In genomic region chr7:15130666-15131541, GRCh38 we compare ENCODE assay signal across 18 cellular contexts.
DNase-seq lines count a peak whose midpoint lies in the region; ATAC-seq, FAIRE-seq and TF ChIP-seq lines count a peak whose summit lies in the region.
"Had no signal": no experiment of that assay in that cellular context is flagged by ENCODE, and none has a peak within 500 bp of the region (broad histone marks: within the 10 kb centered on the region; RNA-seq: fewer than 3 reads in every experiment).

No MANE protein-coding gene starts in this region.

- H4K20me1 ChIP-seq in PC-3 (ENCODE audit: low read length) (no peaks in the 10 kb centered on the region), endothelial cell of umbilical vein (replicated peaks; ENCODE audit: control insufficient read depth, extremely low read depth, insufficient read depth, low read length) (no peaks in the 10 kb centered on the region)

- H3K27ac Mint-ChIP-seq in CD4-positive, alpha-beta memory T cell, result no peak overlapping the region
- no peak overlapping the region for H3K27ac Mint-ChIP-seq in CD8-positive, alpha-beta T cell
- H3K27ac Mint-ChIP-seq: IgD-negative memory B cell had no signal

- DNase-seq in GM03348 (ENCODE audit: low spot score), result peak; percentile 50
- peak; percentile 80 for DNase-seq in PC-3
- DNase-seq in endothelial cell of umbilical vein (ENCODE audit: low read depth, low spot score), result peak; percentile 86
- peak; percentile 44 for DNase-seq in non-pigmented ciliary epithelial cell (ENCODE audit: low read depth)
- no peak for DNase-seq in CD4-positive, alpha-beta memory T cell
- no peak for DNase-seq in putamen (ENCODE audit: low spot score)
- no peak for DNase-seq in CD8-positive, alpha-beta T cell
- DNase-seq in GM20000 (ENCODE audit: low spot score), result no peak
- DNase-seq: activated CD4-positive, alpha-beta T cell treated with anti-CD3 and anti-CD28 coated beads, Interleukin-2, amount 50 U/mL, for 4 hours; activated gamma-delta T cell treated with Interleukin-2 at 50 U/mL for 16 hours; DMS 273 treated with DMSO at 0.1 percent for 48 hours; gastrocnemius medialis; left ventricle myocardium superior; NCI-H1930; thyroid gland had no signal

- H3K79me2 ChIP-seq in PC-3 (ENCODE audit: low read length) (no peaks in the 10 kb centered on the region), endothelial cell of umbilical vein (ENCODE audit: control insufficient read depth, insufficient read depth, low read length) (no peaks in the 10 kb centered on the region)

- H3K4me3 Mint-ChIP-seq in CD4-positive, alpha-beta memory T cell, result no peak overlapping the region
- H3K4me3 Mint-ChIP-seq in CD8-positive, alpha-beta T cell, result no peak overlapping the region
- H3K4me3 Mint-ChIP-seq: IgD-negative memory B cell had no signal

- no peaks in the 10 kb centered on the region for H3K27me3 Mint-ChIP-seq in CD4-positive, alpha-beta memory T cell
- no peaks in the 10 kb centered on the region for H3K27me3 Mint-ChIP-seq in CD8-positive, alpha-beta T cell (ENCODE audit: low read depth)
- H3K27me3 Mint-ChIP-seq: IgD-negative memory B cell had no signal

- H3K4me3 ChIP-seq in PC-3 (ENCODE audit: low read length), result no peak overlapping the region
- H3K4me3 ChIP-seq in endothelial cell of umbilical vein (replicated peaks in 1 of 3; ENCODE audit: insufficient read depth in 1 of 3, low read depth in 1 of 3, low read length in 3 of 3), result peak overlapping the region in 1 of 3 experiments; percentile 37
- H3K4me3 ChIP-seq in CD4-positive, alpha-beta memory T cell (ENCODE audit: low read length in 2 of 2), result no peak overlapping the region
- H3K4me3 ChIP-seq in CD8-positive, alpha-beta T cell (ENCODE audit: low read depth, low read length), result no peak overlapping the region
- H3K4me3 ChIP-seq: gastrocnemius medialis, GM12878, thyroid gland had no signal

- H3K4me1 ChIP-seq in PC-3 (ENCODE audit: insufficient read depth, low read length), result peaks cover 16% of the 10 kb centered on the region
- peaks cover 38% of the 10 kb centered on the region for H3K4me1 ChIP-seq in endothelial cell of umbilical vein (ENCODE audit: control insufficient read depth, extremely low read depth, insufficient read depth, low read length)
- no peaks in the 10 kb centered on the region for H3K4me1 ChIP-seq in CD4-positive, alpha-beta memory T cell (ENCODE audit: insufficient read depth, low read length)
- no peaks in the 10 kb centered on the region for H3K4me1 ChIP-seq in CD8-positive, alpha-beta T cell (ENCODE audit: insufficient read depth, low read length)
- H3K4me1 ChIP-seq: gastrocnemius medialis, thyroid gland had no signal

- H3K9me2 ChIP-seq in PC-3 (replicated peaks; ENCODE audit: low read length), result no peaks in the 10 kb centered on the region

- no peak overlapping the region for H3K9ac ChIP-seq in PC-3 (ENCODE audit: low read length)
- peak overlapping the region; percentile 91 for H3K9ac ChIP-seq in endothelial cell of umbilical vein (replicated peaks; ENCODE audit: extremely low read depth, insufficient read depth, low read length)

- dilution Hi-C loops in endothelial cell of umbilical vein (cut with MboI; ENCODE audit: extremely low pct_ligation_motif_present, low sequenced_read_pairs), result no loop called here

- no peaks in the 10 kb centered on the region for H3K4me1 Mint-ChIP-seq in CD4-positive, alpha-beta memory T cell
- no peaks in the 10 kb centered on the region for H3K4me1 Mint-ChIP-seq in CD8-positive, alpha-beta T cell (ENCODE audit: low read depth)
- H3K4me1 Mint-ChIP-seq: IgD-negative memory B cell had no signal

- CTCF ChIA-PET in PC-3 (lab: Charles Lee) (no interaction called here), endothelial cell of umbilical vein (lab: Charles Lee) (interaction anchor here (0.7 to 1.4 kb wide), 4 partner anchors 115 to 590 kb away, joined by 3 to 4 read pairs (median 3); partner anchors contain the start of gene MEOX2)
- CTCF ChIA-PET in CD4-positive, alpha-beta memory T cell (lab: Charles Lee; ENCODE audit: partially characterized antibody), result no interaction called here
- CTCF ChIA-PET in CD8-positive, alpha-beta T cell (lab: Charles Lee), result no interaction called here

- no peak for TF ChIP-seq CTCF in PC-3 (conservative IDR thresholded peaks at IDR 0.05; ENCODE audit: low read depth, low read length)
- no peak for TF ChIP-seq CTCF in endothelial cell of umbilical vein (IDR thresholded peaks at IDR 0.05; ENCODE audit: extremely low read depth in 1 of 2, insufficient read depth in 1 of 2, low read depth in 1 of 2, low read length in 2 of 2)
- no peak for TF ChIP-seq CTCF in CD8-positive, alpha-beta T cell (IDR thresholded peaks at IDR 0.05)
- no peak for TF ChIP-seq CTCF in GM20000 (IDR thresholded peaks at IDR 0.05; ENCODE audit: extremely low read depth, missing control alignments)

- FAIRE-seq in endothelial cell of umbilical vein (lab: Jason Lieb, UNC), result peak; percentile 76
- FAIRE-seq: GM12878, H1 had no signal

- no peaks in the 10 kb centered on the region for H3K9me1 ChIP-seq in endothelial cell of umbilical vein (replicated peaks; ENCODE audit: control insufficient read depth, extremely low read depth, insufficient read depth, low read length)

- BruUV-seq in PC-3 (replicated peaks; lab: Mats Ljungman, UMichigan), result no TSS peak
- TSS peak; percentile 92 for BruUV-seq in endothelial cell of umbilical vein (replicated peaks; lab: Mats Ljungman, UMichigan)

- no peaks in the 10 kb centered on the region for H3F3A ChIP-seq in PC-3 (ENCODE audit: low read length, unreplicated experiment)

- H3K27me3 ChIP-seq in PC-3 (ENCODE audit: low read length) (no peaks in the 10 kb centered on the region), endothelial cell of umbilical vein (ENCODE audit: control insufficient read depth in 2 of 2, insufficient read depth in 2 of 2, low read length in 2 of 2) (no peaks in the 10 kb centered on the region)
- no peaks in the 10 kb centered on the region for H3K27me3 ChIP-seq in CD4-positive, alpha-beta memory T cell (ENCODE audit: insufficient read depth, low read length)
- H3K27me3 ChIP-seq in CD8-positive, alpha-beta T cell (ENCODE audit: insufficient read depth, low read length), result no peaks in the 10 kb centered on the region
- H3K27me3 ChIP-seq: gastrocnemius medialis, thyroid gland had no signal

- POLR2A ChIA-PET in PC-3 (lab: Charles Lee; ENCODE audit: unreplicated experiment), result interaction anchor here (0.5 to 0.6 kb wide), 2 partner anchors 37 to 352 kb away, joined by 3 read pairs; no protein-coding TSS in a partner anchor
- POLR2A ChIA-PET in endothelial cell of umbilical vein (lab: Charles Lee), result no interaction called here
- POLR2A ChIA-PET in CD4-positive, alpha-beta memory T cell (lab: Charles Lee; ENCODE audit: partially characterized antibody), result no interaction called here
- POLR2A ChIA-PET in CD8-positive, alpha-beta T cell (lab: Charles Lee), result no interaction called here

- H3K36me3 ChIP-seq in PC-3 (ENCODE audit: low read depth, low read length) (no peaks in the 10 kb centered on the region), endothelial cell of umbilical vein (ENCODE audit: control insufficient read depth in 2 of 2, extremely low read depth in 1 of 2, insufficient read depth in 2 of 2, low read length in 2 of 2) (no peaks in the 10 kb centered on the region)
- H3K36me3 ChIP-seq in CD4-positive, alpha-beta memory T cell (ENCODE audit: insufficient read depth, low read length), result no peaks in the 10 kb centered on the region
- no peaks in the 10 kb centered on the region for H3K36me3 ChIP-seq in CD8-positive, alpha-beta T cell (ENCODE audit: insufficient read depth, low read length)
- H3K36me3 ChIP-seq: gastrocnemius medialis, thyroid gland had no signal

- H3K4me2 ChIP-seq in PC-3 (ENCODE audit: low read length), result peak overlapping the region; percentile 49; the same call in 1 of the 2 replicates
- peak overlapping the region; percentile 84 for H3K4me2 ChIP-seq in endothelial cell of umbilical vein (ENCODE audit: insufficient read depth, low read length)

- peak; percentile 98 for ATAC-seq in PC-3
- ATAC-seq in CD8-positive, alpha-beta T cell, result no peak
- ATAC-seq: gastrocnemius medialis, GM12878, left ventricle myocardium superior had no signal

- H3K9me3 ChIP-seq in PC-3 (ENCODE audit: low read length) (no peaks in the 10 kb centered on the region), endothelial cell of umbilical vein (replicated peaks; ENCODE audit: control insufficient read depth, insufficient read depth, low read length) (no peaks in the 10 kb centered on the region)
- no peaks in the 10 kb centered on the region for H3K9me3 ChIP-seq in CD4-positive, alpha-beta memory T cell (ENCODE audit: control insufficient read depth in 1 of 2, low read length in 2 of 2)
- H3K9me3 ChIP-seq in CD8-positive, alpha-beta T cell (ENCODE audit: low read length), result no peaks in the 10 kb centered on the region
- H3K9me3 ChIP-seq: gastrocnemius medialis, thyroid gland had no signal

- H3K9me3 Mint-ChIP-seq in CD4-positive, alpha-beta memory T cell, result peaks cover 0 to 4% (median 0%) of the 10 kb centered on the region in 8 donors
- H3K9me3 Mint-ChIP-seq in CD8-positive, alpha-beta T cell, result no peaks in the 10 kb centered on the region

- H3K27ac ChIP-seq in PC-3 (ENCODE audit: low read length), result peak overlapping the region; percentile 17; the same call in 1 of the 2 replicates
- peak overlapping the region; percentile 98 for H3K27ac ChIP-seq in endothelial cell of umbilical vein (ENCODE audit: insufficient read depth, low read depth, low read length)
- H3K27ac ChIP-seq in CD4-positive, alpha-beta memory T cell (ENCODE audit: low read depth, low read length), result no peak overlapping the region
- no peak overlapping the region for H3K27ac ChIP-seq in CD8-positive, alpha-beta T cell (ENCODE audit: low read depth, low read length)
- H3K27ac ChIP-seq: gastrocnemius medialis, thyroid gland had no signal

- H2AFZ ChIP-seq in PC-3 (ENCODE audit: low read length) (no peak overlapping the region), endothelial cell of umbilical vein (ENCODE audit: low read depth, low read length) (peak overlapping the region; percentile 79)

- intact Hi-C loops in PC-3 (cut with micrococcal nuclease), result loop anchor here (2.0 to 5.0 kb wide), 2 partner anchors 44 to 114 kb away; no protein-coding TSS in a partner anchor
- intact Hi-C loops in endothelial cell of umbilical vein (cut with micrococcal nuclease), result loop anchor here (1.0 to 2.0 kb wide), 6 partner anchors 44 to 931 kb away; partner anchors contain the start of gene MEOX2
- intact Hi-C loops in CD4-positive, alpha-beta memory T cell (cut with micrococcal nuclease), result no loop called here
- intact Hi-C loops in CD8-positive, alpha-beta T cell (cut with DNase I, micrococcal nuclease), result no loop called here

- H3K36me3 Mint-ChIP-seq in CD4-positive, alpha-beta memory T cell, result no peaks in the 10 kb centered on the region
- no peaks in the 10 kb centered on the region for H3K36me3 Mint-ChIP-seq in CD8-positive, alpha-beta T cell
- H3K36me3 Mint-ChIP-seq: IgD-negative memory B cell had no signal

- no peak for TF ChIP-seq POLR2A in endothelial cell of umbilical vein (IDR thresholded peaks at IDR 0.05; ENCODE audit: low read depth, low read length)

TF ChIP-seq in endothelial cell of umbilical vein, 7 proteins besides CTCF, POLR2A, EP300 and RAD21 (continues in another document):
- peak; percentile 97 for TF ChIP-seq JUN (IDR thresholded peaks at IDR 0.05; ENCODE audit: borderline replicate concordance, insufficient read depth, insufficient read length, low read depth)
- no peak for TF ChIP-seq MYC (IDR thresholded peaks at IDR 0.05; ENCODE audit: low read depth, low read length)
- peak; percentile 92 for TF ChIP-seq GATA2 (IDR thresholded peaks at IDR 0.05; ENCODE audit: insufficient read depth, insufficient read length, low read depth, low read length)

Comparison
In these comparisons a context has a peak if more than half of its experiments do, and no peak if none do; other contexts are left out.
1. DNase-seq: peak in GM03348 (single experiment), PC-3 (single experiment), endothelial cell of umbilical vein (single experiment) and non-pigmented ciliary epithelial cell (single experiment); none in CD4-positive, alpha-beta memory T cell (0 of 5), putamen (single experiment), CD8-positive, alpha-beta T cell (0 of 7) and GM20000 (single experiment).
2. H3K27ac ChIP-seq: peak in PC-3 (single experiment) and endothelial cell of umbilical vein (single experiment); none in CD4-positive, alpha-beta memory T cell (single experiment) and CD8-positive, alpha-beta T cell (single experiment).
3. intact Hi-C loops: an anchor here in PC-3 (2.0 to 5.0 kb wide) and endothelial cell of umbilical vein (1.0 to 2.0 kb wide); none called in CD4-positive, alpha-beta memory T cell and CD8-positive, alpha-beta T cell.